ENCODE assay signal across 8 cellular contexts in the genomic region with DNA sequence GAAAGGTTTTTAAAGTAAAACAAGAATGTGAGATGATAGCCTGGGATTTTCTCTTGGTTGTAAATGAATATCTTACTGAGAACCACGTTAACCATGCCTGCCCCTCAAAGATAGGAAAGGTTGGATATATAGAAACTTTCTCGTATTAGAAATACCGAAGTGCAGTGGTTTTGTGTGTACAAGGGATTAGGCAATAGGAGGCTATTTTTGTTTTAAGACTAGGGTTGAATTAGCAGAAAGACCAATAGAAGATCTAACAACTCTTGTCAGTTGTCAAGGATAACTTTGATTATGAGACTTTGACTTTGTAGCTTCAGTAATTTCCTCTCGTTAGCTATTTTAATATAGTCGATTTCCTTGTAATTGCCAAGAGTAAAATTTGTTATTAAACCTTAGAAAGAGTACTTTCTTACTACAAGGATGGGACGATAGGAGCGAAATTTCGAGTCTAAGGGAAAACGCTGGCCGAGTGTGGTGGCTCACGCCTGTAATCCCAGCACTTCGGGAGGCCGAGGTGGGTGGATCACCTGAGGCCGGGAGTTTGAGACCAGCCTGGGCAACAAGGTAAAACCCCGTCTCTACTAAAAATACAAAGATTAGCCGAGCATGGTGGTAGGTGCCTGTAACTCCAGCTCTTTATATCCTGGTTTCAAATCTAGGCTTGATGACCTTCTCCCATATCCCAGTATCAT. TPM values are rescaled to one million over a fixed set of nuclear protein-coding genes. Genes with fewer than 3 reads are reported as not detected.
DNase-seq lines count a peak whose midpoint lies in the region; ATAC-seq, FAIRE-seq and TF ChIP-seq lines count a peak whose summit lies in the region.

No MANE protein-coding gene starts in this region.

- no peak for TF ChIP-seq POLR2A in A549 (IDR thresholded peaks at IDR 0.05; ENCODE audit: low read length)
- no peak for TF ChIP-seq POLR2A in thyroid gland (IDR thresholded peaks at IDR 0.05)

- H3K9me3 ChIP-seq in A549 (no peaks in the 10 kb centered on the region), thyroid gland (no peaks in the 10 kb centered on the region)

- H4K20me1 ChIP-seq in GM23338 (replicated peaks; ENCODE audit: insufficient read depth), result no peaks in the 10 kb centered on the region; the same call in 1 of the 2 replicates

- TF ChIP-seq CTCF in A549 (IDR thresholded peaks at IDR 0.05), result no peak
- no peak for TF ChIP-seq CTCF in GM23338 (conservative IDR thresholded peaks at IDR 0.05; ENCODE audit: low read depth in 2 of 2)
- no peak for TF ChIP-seq CTCF in thyroid gland (IDR thresholded peaks at IDR 0.05)

- no peak for TF ChIP-seq EP300 in A549 (IDR thresholded peaks at IDR 0.05)

- H3K4me1 ChIP-seq in A549, result peaks cover 25% of the 10 kb centered on the region; the same call in 2 of the 3 replicates
- peaks cover 15% of the 10 kb centered on the region; the same call in 1 of the 2 replicates for H3K4me1 ChIP-seq in GM23338 (ENCODE audit: insufficient read depth)
- H3K4me1 ChIP-seq in thyroid gland, result peaks cover 29 to 32% of the 10 kb centered on the region in 2 donors

- CTCF ChIA-PET in A549 (lab: Yijun Ruan, JAX), result interaction anchor here (1.4 kb wide), 1 partner anchor 9 kb away, joined by 3 read pairs; no protein-coding TSS in a partner anchor
- CTCF ChIA-PET in activated CD4-positive, alpha-beta memory T cell treated with anti-CD3 and anti-CD28 coated beads, Interleukin-2, amount 10 ng/mL, durations not matched to agents 7 days and 5 days (lab: Charles Lee), result interaction anchor here (0.6 to 1.2 kb wide), 2 partner anchors 276 to 575 kb away, joined by 3 to 5 read pairs; partner anchors contain the start of gene ANKRD31

- FAIRE-seq in A549 (lab: Jason Lieb, UNC), result no peak
- FAIRE-seq in RCC 7860 (lab: Jason Lieb, UNC), result no peak

- H3K4me2 ChIP-seq in A549 (peak overlapping the region; percentile 81), GM23338 (peak overlapping the region; percentile 75)

- H3K36me3 ChIP-seq in GM23338 (ENCODE audit: insufficient read depth), result no peaks in the 10 kb centered on the region
- no peaks in the 10 kb centered on the region for H3K36me3 ChIP-seq in thyroid gland

- POLR2A ChIA-PET in A549 (lab: Yijun Ruan, JAX), result interaction anchor here (1.0 to 1.9 kb wide), 2 partner anchors 54 to 176 kb away, joined by 4 to 9 read pairs; partner anchors contain the start of gene HMGCR
- POLR2A ChIA-PET in activated CD4-positive, alpha-beta memory T cell treated with anti-CD3 and anti-CD28 coated beads, Interleukin-2, amount 10 ng/mL, durations not matched to agents 7 days and 5 days (lab: Charles Lee), result interaction anchor here (1.0 to 4.3 kb wide), 11 partner anchors 8 to 1518 kb away, joined by 3 to 31 read pairs (median 4); partner anchors contain the start of genes AGGF1, GCNT4, HMGCR and POC5

- DNase-seq in A549 (ENCODE audit: low read depth in 1 of 2, low spot score in 1 of 2) (no peak), GM23338 (ENCODE audit: low spot score) (no peak), iris pigment epithelial cell (ENCODE audit: low read depth) (peak; percentile 28), thyroid gland (no peak), hippocampal formation (lab: John Stamatoyannopoulos, UW) (no peak), RCC 7860 (ENCODE audit: low spot score) (no peak)
- no peak for DNase-seq in activated CD4-positive, alpha-beta memory T cell treated with anti-CD3 and anti-CD28 coated beads, Interleukin-2, amount 10 ng/mL, durations not matched to agents 7 days and 5 days

- peak overlapping the region; percentile 94 for H3K4me3 Mint-ChIP-seq in GM23338
- peak overlapping the region; percentile 95 for H3K4me3 Mint-ChIP-seq in activated CD4-positive, alpha-beta memory T cell treated with anti-CD3 and anti-CD28 coated beads, Interleukin-2, amount 10 ng/mL, durations not matched to agents 7 days and 5 days

- H3K4me3 ChIP-seq in A549 (peak overlapping the region; percentile 90), GM23338 (peak overlapping the region; percentile 62), thyroid gland (replicated peaks in 1 of 3) (peak overlapping the region; percentile 32 to 86 (median 67))

- peak overlapping the region; percentile 56 for H2AFZ ChIP-seq in GM23338

- H3K9me2 ChIP-seq in GM23338 (ENCODE audit: insufficient read depth), result no peaks in the 10 kb centered on the region

- H3K27me3 ChIP-seq in GM23338 (ENCODE audit: insufficient read depth) (no peaks in the 10 kb centered on the region), thyroid gland (no peaks in the 10 kb centered on the region)

- ATAC-seq in A549 (no peak), GM23338 (no peak), GM19397 (IDR thresholded peaks at IDR 0.05; ENCODE audit: unreplicated experiment) (no peak)

- H3K27me3 Mint-ChIP-seq in GM23338 (ENCODE audit: insufficient read depth, low read depth, poor library complexity), result peaks cover 18% of the 10 kb centered on the region
- no peaks in the 10 kb centered on the region for H3K27me3 Mint-ChIP-seq in activated CD4-positive, alpha-beta memory T cell treated with anti-CD3 and anti-CD28 coated beads, Interleukin-2, amount 10 ng/mL, durations not matched to agents 7 days and 5 days

- 60% methylated on average over 16 of the region's 16 CpGs for WGBS in A549 (ENCODE audit: missing lambda C conversion rate)
- WGBS in thyroid gland, 2 donors, result 76% methylated on average over 16 of the region's 16 CpGs

- H3F3A ChIP-seq in GM23338 (replicated peaks; ENCODE audit: low read depth), result no peaks in the 10 kb centered on the region

- peaks cover 16% of the 10 kb centered on the region for H3K4me1 Mint-ChIP-seq in GM23338
- peaks cover 56% of the 10 kb centered on the region for H3K4me1 Mint-ChIP-seq in activated CD4-positive, alpha-beta memory T cell treated with anti-CD3 and anti-CD28 coated beads, Interleukin-2, amount 10 ng/mL, durations not matched to agents 7 days and 5 days

- peaks cover 2% of the 10 kb centered on the region; the same call in 1 of the 3 replicates for H3K36me3 Mint-ChIP-seq in GM23338 (ENCODE audit: low read depth)
- H3K36me3 Mint-ChIP-seq in activated CD4-positive, alpha-beta memory T cell treated with anti-CD3 and anti-CD28 coated beads, Interleukin-2, amount 10 ng/mL, durations not matched to agents 7 days and 5 days (ENCODE audit: low read depth), result peaks cover 32% of the 10 kb centered on the region

- H3K9me3 Mint-ChIP-seq in GM23338, result no peaks in the 10 kb centered on the region
- no peaks in the 10 kb centered on the region for H3K9me3 Mint-ChIP-seq in activated CD4-positive, alpha-beta memory T cell treated with anti-CD3 and anti-CD28 coated beads, Interleukin-2, amount 10 ng/mL, durations not matched to agents 7 days and 5 days

- TF ChIP-seq RAD21 in A549 (conservative IDR thresholded peaks at IDR 0.05 in 1 of 2, IDR thresholded peaks at IDR 0.05 in 1 of 2), result no peak

- H3K27ac Mint-ChIP-seq in GM23338, result no peak overlapping the region
- peak overlapping the region; percentile 86 for H3K27ac Mint-ChIP-seq in activated CD4-positive, alpha-beta memory T cell treated with anti-CD3 and anti-CD28 coated beads, Interleukin-2, amount 10 ng/mL, durations not matched to agents 7 days and 5 days

- peak overlapping the region; percentile 77 to 88 for H3K27ac ChIP-seq in A549
- H3K27ac ChIP-seq in GM23338 (ENCODE audit: low read depth), result no peak overlapping the region
- H3K27ac ChIP-seq in thyroid gland, result peak overlapping the region; percentile 71 to 82 (median 75)

- intact Hi-C loops in thyroid gland (cut with DNase I), result loop anchor here (5.0 kb wide), 1 partner anchor 275 kb away; the partner anchor contains the start of gene ANKRD31

- peaks cover 51% of the 10 kb centered on the region for H3K79me2 ChIP-seq in GM23338 (replicated peaks; ENCODE audit: insufficient read depth)

TF ChIP-seq in A549, 52 proteins besides CTCF, POLR2A, EP300 and RAD21:
- TF ChIP-seq CHD2 (IDR thresholded peaks at IDR 0.05; ENCODE audit: low read length, partially characterized antibody), result no peak
- TF ChIP-seq ZSCAN20 (CRISPR knock-in tag; IDR thresholded peaks at IDR 0.05), result no peak
- TF ChIP-seq PHF8 (IDR thresholded peaks at IDR 0.05; ENCODE audit: borderline replicate concordance, low read depth), result no peak
- TF ChIP-seq MAFK (IDR thresholded peaks at IDR 0.05; ENCODE audit: partially characterized antibody), result no peak
- no peak for TF ChIP-seq RCOR1 (IDR thresholded peaks at IDR 0.05; ENCODE audit: low read depth, low read length)

TF ChIP-seq in GM23338, 12 proteins besides CTCF, POLR2A, EP300 and RAD21 (continues in another document):
- TF ChIP-seq JUNB (IDR thresholded peaks at IDR 0.05; ENCODE audit: unreplicated experiment) (no peak), ZNF114 (CRISPR knock-in tag; IDR thresholded peaks at IDR 0.05) (no peak)

RNA-seq across cellular contexts. Expression of gene POLK, which starts 0.8 kb away (rescaled TPM):
- 39.8 and 41.6 TPM in 2 replicates for polyA plus RNA-seq in A549 (2011; rRNA removed)
- polyA plus RNA-seq in A549 (2012; cell fraction: cytosol; rRNA removed), result 5.0 and 5.5 TPM in 2 replicates
- 4.2 and 4.8 TPM in 2 replicates for polyA plus RNA-seq in A549 (2012; cell fraction: nucleus; rRNA removed)
- 10.9 to 12.3 TPM (median 12.2 TPM) in 3 replicates for polyA plus RNA-seq in A549 (2017; fragmentation: RNase III; extraction: RNeasy Plus Mini Kit Qiagen cat#74134 plus additional on column Dnase treatment)
- polyA minus RNA-seq in A549 (2011; rRNA and poly(A)+ RNA removed), result 22.6 and 23.8 TPM in 2 replicates
- total RNA-seq in GM23338 (2014; rRNA removed; shearing (Covaris generic)), result 10.9 and 14.5 TPM in 2 replicates
- 5.4 and 6.3 TPM in 2 replicates for polyA plus RNA-seq in GM23338 (2016; fragmentation: Nextera tagmentation; extraction: Ambion mirVana)
- 10 to 100 TPM; 28.3 to 28.7 TPM for total RNA-seq in activated CD4-positive, alpha-beta memory T cell treated with anti-CD3 and anti-CD28 coated beads, Interleukin-2, amount 10 ng/mL, durations not matched to agents 7 days and 5 days
- 10 to 100 TPM; 49.8 to 74.5 (median 63.3) TPM for total RNA-seq in thyroid gland

RNA-seq across cellular contexts. Expression of gene CERT1, which starts 1.1 kb away (rescaled TPM):
- polyA plus RNA-seq in A549 (2011; rRNA removed) (19.5 and 25.7 TPM in 2 replicates), A549 (2017; fragmentation: RNase III; extraction: RNeasy Plus Mini Kit Qiagen cat#74134 plus additional on column Dnase treatment) (22.5 to 27.7 TPM (median 22.5 TPM) in 3 replicates), GM23338 (2016; fragmentation: Nextera tagmentation; extraction: Ambion mirVana) (36.5 and 37.5 TPM in 2 replicates)
- 5.2 and 6.0 TPM in 2 replicates for polyA plus RNA-seq in A549 (2012; cell fraction: cytosol; rRNA removed)
- polyA plus RNA-seq in A549 (2012; cell fraction: nucleus; rRNA removed), result 6.7 and 8.1 TPM in 2 replicates
- polyA minus RNA-seq in A549 (2011; rRNA and poly(A)+ RNA removed), result 18.2 and 30.8 TPM in 2 replicates
- total RNA-seq in GM23338 (2014; rRNA removed; shearing (Covaris generic)), result 38.9 and 40.7 TPM in 2 replicates
- total RNA-seq in activated CD4-positive, alpha-beta memory T cell treated with anti-CD3 and anti-CD28 coated beads, Interleukin-2, amount 10 ng/mL, durations not matched to agents 7 days and 5 days, result 10 to 100 TPM; 36.2 to 39.7 TPM
- 10 to 100 TPM; 66.3 to 87.5 (median 78.0) TPM for total RNA-seq in thyroid gland
